Comparison of ENCODE assay signal across 8 cellular contexts in the genomic region with DNA sequence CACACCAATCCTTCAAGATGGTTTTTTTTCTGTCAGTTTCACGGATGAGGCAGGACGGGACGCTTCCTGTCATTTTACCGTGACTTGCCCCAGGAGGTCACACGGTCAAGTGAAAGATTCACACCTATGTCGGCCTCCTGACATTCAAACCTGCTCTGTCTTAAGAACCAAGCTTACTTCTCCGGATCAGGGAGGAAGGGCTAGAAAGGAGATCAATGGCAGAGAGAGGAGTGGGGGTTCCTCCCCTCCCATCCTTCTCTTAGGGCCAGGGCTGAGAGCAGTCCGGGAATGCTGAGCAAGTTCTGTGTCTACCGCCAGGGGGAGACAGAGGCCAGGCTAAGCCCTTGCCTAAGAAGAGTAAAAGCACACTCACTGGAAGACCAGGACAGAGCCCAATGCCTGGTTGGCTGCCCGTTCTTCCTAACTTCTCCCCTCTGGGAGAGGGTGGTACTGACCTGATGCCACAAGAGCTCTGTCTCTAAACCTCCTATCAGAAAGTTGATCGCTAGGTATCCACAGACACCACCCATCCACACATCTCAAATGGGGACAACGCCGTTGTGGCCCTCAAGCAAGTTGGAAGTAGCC. TPM values are rescaled to one million over a fixed set of nuclear protein-coding genes. Genes with fewer than 3 reads are reported as not detected.
DNase-seq lines count a peak whose midpoint lies in the region; FAIRE-seq and TF ChIP-seq lines count a peak whose summit lies in the region.

No MANE protein-coding gene starts in this region.

- TF ChIP-seq POLR2A in uterus (IDR thresholded peaks at IDR 0.05), result no peak

- no peak overlapping the region for H3T11ph ChIP-seq in H9 (ENCODE audit: low read length)

- H4K20me1 ChIP-seq in H9 (ENCODE audit: control insufficient read depth, insufficient read depth, insufficient read length) (no peaks in the 10 kb centered on the region), astrocyte (ENCODE audit: insufficient read depth, low read length) (no peaks in the 10 kb centered on the region), hepatocyte (ENCODE audit: insufficient read depth, poor library complexity, severe bottlenecking) (no peaks in the 10 kb centered on the region)

- no peak overlapping the region for H4K91ac ChIP-seq in H9 (ENCODE audit: insufficient read length, low read depth, low read length)

- peak; percentile 54 for DNase-seq in DMS 273 treated with DMSO at 0.1 percent for 48 hours (lab: John Stamatoyannopoulos, UW)
- peak; percentile 94 for DNase-seq in H9
- peak; percentile 91 for DNase-seq in NCI-H1694 (lab: John Stamatoyannopoulos, UW)
- DNase-seq in T-helper 2 cell, result peak; percentile 48 to 72 (median 70)
- DNase-seq in astrocyte (ENCODE audit: low read depth), result peak; percentile 67
- peak; percentile 95 for DNase-seq in hepatocyte (ENCODE audit: low spot score)
- DNase-seq in putamen (ENCODE audit: low spot score), result peak; percentile 90
- DNase-seq in uterus, result peak; percentile 88 to 89

- H3K27me3 ChIP-seq in H9 (ENCODE audit: insufficient read depth, low read length) (no peaks in the 10 kb centered on the region; the same call in 1 of the 2 replicates), astrocyte (ENCODE audit: insufficient read depth, low read length) (peaks cover 5% of the 10 kb centered on the region), hepatocyte (no peaks in the 10 kb centered on the region), uterus (no peaks in the 10 kb centered on the region)

- H3K23me2 ChIP-seq in H9 (ENCODE audit: insufficient read length, low read depth, low read length, poor library complexity, severe bottlenecking), result peaks cover 19% of the 10 kb centered on the region

- no peak overlapping the region for H2AFZ ChIP-seq in H9 (ENCODE audit: low read length)
- peak overlapping the region; percentile 79 for H2AFZ ChIP-seq in astrocyte (ENCODE audit: low read depth, low read length)
- peak overlapping the region; percentile 79 for H2AFZ ChIP-seq in hepatocyte

- no peaks in the 10 kb centered on the region; the same call in 1 of the 2 replicates for H3K79me2 ChIP-seq in H9 (ENCODE audit: insufficient read depth, low read length)
- H3K79me2 ChIP-seq in astrocyte (ENCODE audit: insufficient read depth, low read length), result no peaks in the 10 kb centered on the region
- no peaks in the 10 kb centered on the region for H3K79me2 ChIP-seq in hepatocyte

- H3K4me3 Mint-ChIP-seq in H9 (peak overlapping the region; percentile 78 to 95), astrocyte (ENCODE audit: unreplicated experiment) (peak overlapping the region; percentile 86)

- H3K4me1 Mint-ChIP-seq in H9 (peaks cover 47 to 48% of the 10 kb centered on the region in 2 experiments), astrocyte (ENCODE audit: low read depth, unreplicated experiment) (peaks cover 11% of the 10 kb centered on the region)

- TF ChIP-seq CTCF in H9 (conservative IDR thresholded peaks at IDR 0.05), result peak; percentile 98
- peak; percentile 98 for TF ChIP-seq CTCF in astrocyte (IDR thresholded peaks at IDR 0.05; ENCODE audit: insufficient read depth, low read depth, low read length)
- peak; percentile 94 for TF ChIP-seq CTCF in hepatocyte (IDR thresholded peaks at IDR 0.05; ENCODE audit: poor library complexity)
- peak; percentile 90 to 96 (median 96) for TF ChIP-seq CTCF in uterus (IDR thresholded peaks at IDR 0.05)

- H3K36me3 Mint-ChIP-seq in H9 (ENCODE audit: insufficient read depth in 1 of 3, low read depth in 3 of 3) (peaks cover 0 to 3% (median 2%) of the 10 kb centered on the region in 3 experiments; a peak in 3 of 7 replicates), astrocyte (ENCODE audit: low read depth, unreplicated experiment) (peaks cover 5% of the 10 kb centered on the region)

- H4K8ac ChIP-seq in H9 (replicated peaks; ENCODE audit: insufficient read length, low read depth, low read length), result no peak overlapping the region

- H3K36me3 ChIP-seq in astrocyte (ENCODE audit: insufficient read depth, low read length) (no peaks in the 10 kb centered on the region), hepatocyte (replicated peaks; ENCODE audit: insufficient read depth, low read depth) (no peaks in the 10 kb centered on the region), uterus (no peaks in the 10 kb centered on the region)

- peak overlapping the region; percentile 62 for H3K4me2 ChIP-seq in H9 (ENCODE audit: insufficient read depth, insufficient read length, low read length)
- peak overlapping the region; percentile 90 for H3K4me2 ChIP-seq in astrocyte (ENCODE audit: low read length)
- peak overlapping the region; percentile 99 for H3K4me2 ChIP-seq in hepatocyte

- peaks cover 0 to 3% of the 10 kb centered on the region in 2 experiments; a peak in 2 of 5 replicates for H3K9me3 Mint-ChIP-seq in H9
- no peaks in the 10 kb centered on the region for H3K9me3 Mint-ChIP-seq in astrocyte (ENCODE audit: unreplicated experiment)

- H3K23ac ChIP-seq in H9 (ENCODE audit: insufficient read length, low read depth, low read length), result no peak overlapping the region

- intact Hi-C loops in uterus (cut with DNase I; ENCODE audit: low total_unique reads), result loop anchor here (5.0 to 10.0 kb wide), 2 partner anchors 241 to 251 kb away; partner anchors contain the start of gene SLC16A1

- no peak overlapping the region for H2BK12ac ChIP-seq in H9 (ENCODE audit: insufficient read length, low read depth, low read length)

- H2BK5ac ChIP-seq in H9 (ENCODE audit: insufficient read length, low read length), result no peak overlapping the region

- no peak overlapping the region for H2BK20ac ChIP-seq in H9 (ENCODE audit: low read depth, low read length, poor library complexity, severe bottlenecking)

- H2BK15ac ChIP-seq in H9 (ENCODE audit: low read depth, low read length), result no peak overlapping the region

- peak overlapping the region; percentile 59 for H3K4me3 ChIP-seq in astrocyte (ENCODE audit: insufficient read depth, low read depth, low read length)
- peak overlapping the region; percentile 57 for H3K4me3 ChIP-seq in hepatocyte
- H3K4me3 ChIP-seq in uterus, result peak overlapping the region; percentile 39 to 70

- H4K5ac ChIP-seq in H9 (ENCODE audit: insufficient read length, low read depth, low read length), result no peak overlapping the region

- no peaks in the 10 kb centered on the region for H3K79me1 ChIP-seq in H9 (ENCODE audit: insufficient read depth, low read depth, low read length, poor library complexity, severe bottlenecking)

- no peaks in the 10 kb centered on the region for H3K9me2 ChIP-seq in hepatocyte (replicated peaks; ENCODE audit: insufficient read depth)

- peaks cover 55% of the 10 kb centered on the region for H3K27me3 Mint-ChIP-seq in H9 (ENCODE audit: low read depth)
- peaks cover 21% of the 10 kb centered on the region for H3K27me3 Mint-ChIP-seq in astrocyte (ENCODE audit: low read depth, unreplicated experiment)

- no peak overlapping the region; a peak in 1 of 7 replicates for H3K27ac Mint-ChIP-seq in H9
- peak overlapping the region; percentile 72 for H3K27ac Mint-ChIP-seq in astrocyte (ENCODE audit: unreplicated experiment)

- no peak overlapping the region for H3K18ac ChIP-seq in H9 (ENCODE audit: insufficient read length, low read depth, low read length)

- H2BK120ac ChIP-seq in H9 (ENCODE audit: low read depth, low read length, poor library complexity, severe bottlenecking), result no peak overlapping the region

- H2AK5ac ChIP-seq in H9 (ENCODE audit: insufficient read length, low read length), result no peak overlapping the region

- no peak for FAIRE-seq in astrocyte (lab: Jason Lieb, UNC)

- H3K4me1 ChIP-seq in H9 (ENCODE audit: insufficient read depth, low read length) (peaks cover 3% of the 10 kb centered on the region; the same call in 1 of the 2 replicates), astrocyte (ENCODE audit: insufficient read depth, low read length) (peaks cover 26% of the 10 kb centered on the region), hepatocyte (ENCODE audit: insufficient read depth) (peaks cover 11% of the 10 kb centered on the region), uterus (peaks cover 0 to 13% of the 10 kb centered on the region in 2 donors)

- H3K27ac ChIP-seq in H9 (ENCODE audit: insufficient read length, low read depth, low read length) (no peak overlapping the region), astrocyte (ENCODE audit: low read depth, low read length) (no peak overlapping the region), hepatocyte (peak overlapping the region; percentile 33), uterus (peak overlapping the region; percentile 77 to 79)

- no peak overlapping the region for H3K4ac ChIP-seq in H9 (ENCODE audit: low read depth, low read length)

- H3K56ac ChIP-seq in H9 (ENCODE audit: insufficient read length, low read depth, low read length), result no peak overlapping the region

- WGBS in H9 (ENCODE audit: extremely low coverage, insufficient read length, low lambda C conversion rate), result no CpG with 5 or more reads among the region's 13 CpGs
- 15% methylated on average over 13 of the region's 13 CpGs for WGBS in hepatocyte (ENCODE audit: low lambda C conversion rate, missing lambda C conversion rate)

- no peak overlapping the region for H3K9ac ChIP-seq in H9 (ENCODE audit: extremely low read depth, insufficient read length, low read length)
- peak overlapping the region; percentile 59 for H3K9ac ChIP-seq in astrocyte (ENCODE audit: low read length)

- H3K14ac ChIP-seq in H9 (ENCODE audit: insufficient read depth, low read length), result no peak overlapping the region

- H3K9me3 ChIP-seq in H9 (ENCODE audit: control insufficient read depth, low read depth, low read length), result no peaks in the 10 kb centered on the region
- H3K9me3 ChIP-seq in astrocyte (ENCODE audit: insufficient read depth, low read depth, low read length), result no peaks in the 10 kb centered on the region
- no peaks in the 10 kb centered on the region for H3K9me3 ChIP-seq in hepatocyte (ENCODE audit: low read depth)
- H3K9me3 ChIP-seq in uterus, result no peaks in the 10 kb centered on the region

RNA-seq across cellular contexts. Expression of gene PPM1J, which starts 1.1 kb away (rescaled TPM):
- 12.7 and 13.2 TPM in 2 replicates for total RNA-seq in H9 (2021)
- 5.2 TPM in 2 replicates for total RNA-seq in astrocyte
- 0.72 and 0.93 TPM in 2 replicates for total RNA-seq in hepatocyte
- polyA plus RNA-seq in hepatocyte, result 1.8 and 1.9 TPM in 2 replicates
- 1 to 10 TPM in 2 of 4 donors, under 1 TPM in 1, not detected in 1; 0.90 to 4.2 (median 2.6) TPM for total RNA-seq in uterus

RNA-seq across cellular contexts. Expression of gene RHOC, which starts 9.3 kb away (rescaled TPM):
- total RNA-seq in H9 (2021) (68.9 and 78.2 TPM in 2 replicates), astrocyte (585 and 657 TPM in 2 replicates), hepatocyte (340 and 354 TPM in 2 replicates), uterus (100 to 1,000 TPM; 176 to 314 (median 279) TPM)
- 610 and 612 TPM in 2 replicates for polyA plus RNA-seq in hepatocyte

RNA-seq across cellular contexts. Expression of gene MOV10, which starts 41.8 kb away (rescaled TPM):
- total RNA-seq in H9 (2021) (77.8 and 80.4 TPM in 2 replicates), astrocyte (121 and 147 TPM in 2 replicates), hepatocyte (87.7 and 98.2 TPM in 2 replicates), uterus (10 to 100 TPM; 10.3 to 91.9 (median 55.5) TPM)
- 133 and 135 TPM in 2 replicates for polyA plus RNA-seq in hepatocyte

Comparison
In these comparisons a context has a peak if more than half of its experiments do, and no peak if none do; other contexts are left out.
1. H3K27ac ChIP-seq: peak in hepatocyte (single experiment) and uterus (2 of 2); none in H9 (single experiment) and astrocyte (single experiment).
2. Peak in every context shown above with its lines, with median percentiles within 50 percentile points of each other: DNase-seq, H3K4me2 ChIP-seq, CTCF ChIP-seq and H3K4me3 ChIP-seq.